In genomic region chr14:77615231-77616132, GRCh38 we compare ENCODE assay signal across 8 cellular contexts. TPM values are rescaled to one million over a fixed set of nuclear protein-coding genes. Genes with fewer than 3 reads are reported as not detected.
DNase-seq lines count a peak whose midpoint lies in the region; ATAC-seq and TF ChIP-seq lines count a peak whose summit lies in the region.

No MANE protein-coding gene starts in this region.

- no peaks in the 10 kb centered on the region for H3K27me3 ChIP-seq in mammary epithelial cell (ENCODE audit: insufficient read depth, low read length)
- H3K27me3 ChIP-seq in lung (ENCODE audit: control insufficient read depth, insufficient read depth) = no peaks in the 10 kb centered on the region

- H2AFZ ChIP-seq in mammary epithelial cell (ENCODE audit: low read depth, low read length) = peak overlapping the region; percentile 70

- peak overlapping the region; percentile 78 for H3K27ac ChIP-seq in mammary epithelial cell (ENCODE audit: insufficient read depth, low read depth, low read length)
- peak overlapping the region; percentile 86 to 90 for H3K27ac ChIP-seq in lung (ENCODE audit: low read depth in 1 of 2, low read length in 1 of 2)

- no peaks in the 10 kb centered on the region for H3K36me3 ChIP-seq in mammary epithelial cell (ENCODE audit: insufficient read depth, low read length)
- H3K36me3 ChIP-seq in lung (ENCODE audit: control insufficient read depth in 2 of 2, insufficient read depth in 2 of 2, low read length in 2 of 2) = no peaks in the 10 kb centered on the region

- peaks cover 24% of the 10 kb centered on the region for H3K4me1 ChIP-seq in mammary epithelial cell (ENCODE audit: insufficient read depth, low read length)
- peaks cover 0 to 7% of the 10 kb centered on the region in 2 donors for H3K4me1 ChIP-seq in lung (ENCODE audit: control insufficient read depth in 2 of 2, insufficient read depth in 2 of 2, low read length in 2 of 2)

- H3K4me2 ChIP-seq in mammary epithelial cell (ENCODE audit: insufficient read depth, low read depth, low read length) = peak overlapping the region; percentile 90

- no peak for TF ChIP-seq CTCF in mammary epithelial cell (conservative IDR thresholded peaks at IDR 0.05 in 1 of 2, IDR thresholded peaks at IDR 0.05 in 1 of 2; ENCODE audit: extremely low read depth in 1 of 2, insufficient read depth in 1 of 2, low read depth in 1 of 2, low read length in 2 of 2)
- TF ChIP-seq CTCF in lung (IDR thresholded peaks at IDR 0.05; ENCODE audit: control extremely low read depth, extremely low read depth) = no peak

- peak; percentile 3 for DNase-seq in activated gamma-delta T cell treated with Interleukin-2 at 50 U/mL for 16 hours
- no peak for DNase-seq in activated gamma-delta T cell (lab: John Stamatoyannopoulos, UW)
- DNase-seq in RPMI7951 (ENCODE audit: low read depth) = peak; percentile 22
- peak; percentile 64 for DNase-seq in mammary epithelial cell
- no peak for DNase-seq in lung (ENCODE audit: low spot score)
- peak; percentile 63 for DNase-seq in superior temporal gyrus (ENCODE audit: extremely low spot score)

- peaks cover 55% of the 10 kb centered on the region for H3K79me2 ChIP-seq in mammary epithelial cell (ENCODE audit: insufficient read depth, low read length)

- peak overlapping the region; percentile 75 to 79 (median 77) for H3K4me3 ChIP-seq in mammary epithelial cell (replicated peaks in 1 of 3; ENCODE audit: insufficient read depth in 1 of 3, low read depth in 2 of 3, low read length in 3 of 3)
- peak overlapping the region; percentile 97 for H3K4me3 ChIP-seq in lung

- intact Hi-C loops in mammary epithelial cell (cut with micrococcal nuclease) = loop anchor here (1.0 to 10.0 kb wide), 3 partner anchors 49 to 291 kb away; partner anchors contain the start of genes GSTZ1 and POMT2

- peak overlapping the region; percentile 96 for H3K9ac ChIP-seq in mammary epithelial cell (ENCODE audit: insufficient read depth, low read length)

- no peaks in the 10 kb centered on the region for H3K9me3 ChIP-seq in mammary epithelial cell (replicated peaks; ENCODE audit: insufficient read depth, low read length)
- no peaks in the 10 kb centered on the region for H3K9me3 ChIP-seq in lung (ENCODE audit: control insufficient read depth in 2 of 2, insufficient read depth in 1 of 2, low read length in 1 of 2)

- TSS peak; percentile 87 for BruUV-seq in mammary epithelial cell (replicated peaks; lab: Mats Ljungman, UMichigan)

- dilution Hi-C loops in mammary epithelial cell (cut with HindIII; ENCODE audit: low sequenced_read_pairs) = loop anchor here (5.0 kb wide), 1 partner anchor 73 kb away; no protein-coding TSS in a partner anchor

- 17% methylated on average over 11 of the region's 17 CpGs for WGBS in mammary epithelial cell (ENCODE audit: low coverage, missing lambda C conversion rate)
- 2 to 5% methylated on average over 17 of the region's 17 CpGs for WGBS in lung, 2 donors

- CTCF ChIA-PET in mammary epithelial cell (lab: Charles Lee; ENCODE audit: low non-redundant PET) = no interaction called here

- ATAC-seq in lung (ENCODE audit: insufficient read depth, low FRiP score) = no peak
- ATAC-seq in GM21515 (IDR thresholded peaks at IDR 0.05; ENCODE audit: unreplicated experiment) = no peak
- no peak for ATAC-seq in HG03108 (IDR thresholded peaks at IDR 0.05; ENCODE audit: unreplicated experiment)

- in situ Hi-C loops in mammary epithelial cell (cut with MboI; ENCODE audit: low sequenced_read_pairs in 2 of 2) = no loop called here

- H4K20me1 ChIP-seq in mammary epithelial cell (ENCODE audit: insufficient read depth, low read length) = no peaks in the 10 kb centered on the region

RNA-seq across cellular contexts. Expression of gene SPTLC2, which starts 1.0 kb away (rescaled TPM):
- 12.0 and 15.0 TPM in 2 replicates for total RNA-seq in RPMI7951 (2014; rRNA removed; shearing (Covaris generic))
- total RNA-seq in mammary epithelial cell (10 to 100 TPM; 38.7 to 47.2 TPM), lung (10 to 100 TPM; 31.0 to 48.6 TPM)
- polyA plus RNA-seq in mammary epithelial cell (21.5 TPM), lung (10 to 100 TPM in 1 of 2 donors, 1 to 10 TPM in 1; 8.1 to 24.3 TPM)
- 95.2 TPM for polyA minus RNA-seq in mammary epithelial cell

Comparison
In these comparisons a context has a peak if more than half of its experiments do, and no peak if none do; other contexts are left out.
1. DNase-seq: peak in activated gamma-delta T cell treated with Interleukin-2 at 50 U/mL for 16 hours (single experiment), RPMI7951 (single experiment), mammary epithelial cell (single experiment) and superior temporal gyrus (single experiment); none in activated gamma-delta T cell (single experiment) and lung (single experiment).